ENCODE assay signal across 20 cellular contexts in the genomic region with DNA sequence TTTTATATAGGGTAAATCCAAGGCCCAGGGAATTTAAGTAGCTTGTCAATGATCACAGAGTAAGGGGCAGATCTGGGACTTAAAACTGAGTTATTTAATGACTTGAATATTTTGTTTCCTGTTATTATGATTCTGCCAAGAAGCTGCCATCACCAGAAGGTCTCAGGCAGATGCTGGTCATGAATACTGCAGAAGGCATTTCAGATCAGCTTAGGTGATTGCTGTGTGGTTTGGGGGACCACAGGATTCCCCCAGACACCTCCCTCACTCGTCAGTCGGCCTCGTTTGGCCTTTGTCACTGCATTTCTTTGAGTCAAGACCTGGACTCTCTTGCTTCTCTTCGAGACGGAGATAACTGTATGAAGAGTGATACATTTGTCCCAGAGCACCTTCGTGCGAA.
"Had no signal": no experiment of that assay in that cellular context is flagged by ENCODE, and none has a peak within 500 bp of the region (broad histone marks: within the 10 kb centered on the region; RNA-seq: fewer than 3 reads in every experiment).

No MANE protein-coding gene starts in this region.

- H3K9me3 Mint-ChIP-seq: dendritic cell treated with granulocyte-macrophage colony-stimulating factor and Interleukin-4, amounts not matched to agents 40 ng/mL and 50 ng/mL, for 4 days; natural killer cell had no signal

- H3K27ac ChIP-seq: breast epithelium, skin epidermis, tibial nerve, vagina had no signal

- H3K4me3 Mint-ChIP-seq: activated naive CD8-positive, alpha-beta T cell treated with anti-CD3 and anti-CD28 coated beads, Interleukin-2, amount 10 ng/mL, durations not matched to agents 7 days and 5 days; dendritic cell treated with granulocyte-macrophage colony-stimulating factor and Interleukin-4, amounts not matched to agents 40 ng/mL and 50 ng/mL, for 4 days; endodermal cell; natural killer cell had no signal

- H2AFZ ChIP-seq: hepatocyte had no signal

- DNase-seq: activated CD4-positive, alpha-beta T cell treated with anti-CD3 and anti-CD28 coated beads, Interleukin-2, amount 50 U/mL, for 1 hour; activated naive CD4-positive, alpha-beta T cell; activated naive CD8-positive, alpha-beta T cell treated with anti-CD3 and anti-CD28 coated beads, Interleukin-2, amount 10 ng/mL, durations not matched to agents 7 days and 5 days; cerebellar nuclear complex; endodermal cell; erythroblast; mammary epithelial cell; mucosa of descending colon; natural killer cell; occipital lobe; stimulated activated CD4-positive, alpha-beta T cell treated with anti-CD3 and anti-CD28 coated beads, Interleukin-15, amount 100 ng/mL, for 24 hours; stimulated activated CD4-positive, alpha-beta T cell treated with anti-CD3 and anti-CD28 coated beads, Interleukin-4, amount 100 ng/mL, for 1 hour; stimulated activated naive CD4-positive, alpha-beta T cell; T-helper 9 cell had no signal

- H3K9me3 ChIP-seq: breast epithelium, mucosa of descending colon, tibial nerve, vagina had no signal

- H3K4me3 ChIP-seq: breast epithelium, hepatocyte, mucosa of descending colon, skin epidermis, tibial nerve, vagina had no signal

- H3K36me3 ChIP-seq: breast epithelium, tibial nerve, vagina had no signal

- H3K36me3 Mint-ChIP-seq: natural killer cell had no signal

- H3K27me3 Mint-ChIP-seq: activated naive CD8-positive, alpha-beta T cell treated with anti-CD3 and anti-CD28 coated beads, Interleukin-2, amount 10 ng/mL, durations not matched to agents 7 days and 5 days; dendritic cell treated with granulocyte-macrophage colony-stimulating factor and Interleukin-4, amounts not matched to agents 40 ng/mL and 50 ng/mL, for 4 days had no signal

- H3K4me1 ChIP-seq: vagina had no signal

- H3K27ac Mint-ChIP-seq: activated naive CD8-positive, alpha-beta T cell treated with anti-CD3 and anti-CD28 coated beads, Interleukin-2, amount 10 ng/mL, durations not matched to agents 7 days and 5 days; dendritic cell treated with granulocyte-macrophage colony-stimulating factor and Interleukin-4, amounts not matched to agents 40 ng/mL and 50 ng/mL, for 4 days; endodermal cell; natural killer cell had no signal

- ATAC-seq: mucosa of descending colon, natural killer cell had no signal

- H3K27me3 ChIP-seq: breast epithelium, hepatocyte, tibial nerve, vagina had no signal
